Comparison of ENCODE assay signal across 11 cellular contexts in genomic region chr12:104710940-104711725, GRCh38.
DNase-seq lines count a peak whose midpoint lies in the region; ATAC-seq, FAIRE-seq and TF ChIP-seq lines count a peak whose summit lies in the region.
"Had no signal": no experiment of that assay in that cellular context is flagged by ENCODE, and none has a peak within 500 bp of the region (broad histone marks: within the 10 kb centered on the region; RNA-seq: fewer than 3 reads in every experiment).

No MANE protein-coding gene starts in this region.

- TF ChIP-seq CTCF in AG09319 (IDR thresholded peaks at IDR 0.05; ENCODE audit: low read depth, low read length) (no peak), omental fat pad (IDR thresholded peaks at IDR 0.05) (no peak)

- peak; percentile 85 for DNase-seq in AG09319 (ENCODE audit: extremely low read depth, low read depth)
- DNase-seq in NCI-H446 treated with DMSO at 0.1 percent for 48 hours (lab: John Stamatoyannopoulos, UW) = peak; percentile 64
- DNase-seq in fibroblast of gingiva (ENCODE audit: low read depth) = peak; percentile 97
- no peak for DNase-seq in omental fat pad (ENCODE audit: low spot score)
- DNase-seq in NCI-H1694 (lab: John Stamatoyannopoulos, UW) = no peak
- no peak for DNase-seq in HTR-8/SVneo (ENCODE audit: insufficient read length, low spot score)
- no peak for DNase-seq in NCI-H2196 treated with DMSO at 0.1 percent for 48 hours (lab: John Stamatoyannopoulos, UW; ENCODE audit: unreplicated experiment)
- no peak for DNase-seq in GM19239 (ENCODE audit: insufficient read length, low spot score)
- DNase-seq: activated naive CD8-positive, alpha-beta T cell treated with anti-CD3 and anti-CD28 coated beads, Interleukin-2, amount 10 ng/mL, durations not matched to agents 7 days and 5 days; KG1 had no signal

- peak; percentile 44 for ATAC-seq in omental fat pad (ENCODE audit: low FRiP score)
- ATAC-seq: activated CD4-positive, CD25-positive, alpha-beta regulatory T cell treated with anti-CD3 and anti-CD28 coated beads, Interleukin-2, amount 50 U/mL, for 24 hours had no signal

- FAIRE-seq in HTR-8/SVneo (lab: Jason Lieb, UNC) = no peak
- no peak for FAIRE-seq in GM19239 (lab: Jason Lieb, UNC)

Comparison
In these comparisons a context has a peak if more than half of its experiments do, and no peak if none do; other contexts are left out.
1. DNase-seq: peak in AG09319 (single experiment), NCI-H446 treated with DMSO at 0.1 percent for 48 hours (single experiment) and fibroblast of gingiva (single experiment); none in omental fat pad (single experiment), NCI-H1694 (single experiment), HTR-8/SVneo (single experiment), NCI-H2196 treated with DMSO at 0.1 percent for 48 hours (single experiment) and GM19239 (single experiment).